ENCODE assay signal across 8 cellular contexts in the genomic region with DNA sequence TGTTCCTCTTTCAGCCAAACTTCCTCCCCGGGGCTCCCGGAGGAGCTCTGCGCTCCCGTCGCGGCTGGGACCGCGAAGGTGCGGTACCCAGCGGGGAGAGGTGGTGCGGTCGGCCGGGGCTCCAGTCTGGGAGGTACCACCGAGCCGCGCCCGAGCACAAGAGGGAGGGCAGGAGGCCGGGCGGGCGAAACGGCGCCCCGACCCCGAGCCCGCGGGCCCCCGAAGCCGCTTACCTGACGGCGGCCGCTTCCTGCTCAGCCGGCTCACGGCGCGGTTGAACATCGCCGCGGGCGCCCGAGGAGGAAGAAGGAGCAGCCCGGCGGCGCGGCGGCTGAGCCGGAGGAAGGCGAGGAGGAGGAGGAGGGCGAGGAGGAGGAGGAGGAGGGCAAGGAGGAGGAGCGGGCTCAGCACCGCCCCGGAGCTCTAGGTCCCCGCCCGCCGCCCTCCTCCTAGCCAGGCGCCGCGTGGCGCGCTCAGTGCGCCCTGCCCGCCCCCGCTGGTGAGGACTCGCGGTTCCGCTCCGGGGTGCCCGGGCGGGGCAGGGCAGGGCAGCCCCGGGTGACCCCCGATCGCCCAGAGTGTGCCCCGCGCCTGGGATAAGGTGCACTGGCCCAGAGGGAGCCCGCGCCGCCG. TPM values are rescaled to one million over a fixed set of nuclear protein-coding genes. Genes with fewer than 3 reads are reported as not detected.
A peak's percentile ranks its signal among the peaks of the same experiment; 100 is the strongest.
DNase-seq lines count a peak whose midpoint lies in the region; ATAC-seq and TF ChIP-seq lines count a peak whose summit lies in the region.

Gene RGS10, minus strand, starts transcription at position 363 of the 633 bp plus-strand sequence. Its CDS starts 81 bp downstream, at position 282.

- H3K9me3 Mint-ChIP-seq in immature natural killer cell, result no peaks in the 10 kb centered on the region

- TF ChIP-seq CTCF in body of pancreas (IDR thresholded peaks at IDR 0.05), result no peak

- H3K4me1 Mint-ChIP-seq in immature natural killer cell, result peaks cover 15 to 29% of the 10 kb centered on the region in 2 donors

- no peaks in the 10 kb centered on the region for H3K36me3 ChIP-seq in body of pancreas (replicated peaks in 1 of 2; ENCODE audit: insufficient read depth in 1 of 2, low read depth in 2 of 2)

- H3K4me3 ChIP-seq in Jurkat, Clone E6-1 (ENCODE audit: low read length), result peak within 1 kb of the TSS; percentile 69
- H3K4me3 ChIP-seq in body of pancreas, result peak within 1 kb of the TSS; percentile 6 to 45

- H3K4me3 Mint-ChIP-seq in immature natural killer cell, result peak within 1 kb of the TSS; percentile 90 to 98 (median 95)

- peaks cover 0 to 5% (median 5%) of the 10 kb centered on the region in 3 donors for H3K27me3 Mint-ChIP-seq in immature natural killer cell (ENCODE audit: low read depth in 3 of 3)

- peaks cover 21% of the 10 kb centered on the region for H3K4me1 ChIP-seq in body of pancreas

- 0% methylated on average over 21 to 28 of the region's 77 CpGs for WGBS in body of pancreas, 2 donors

- H3K9me3 ChIP-seq in body of pancreas, result no peaks in the 10 kb centered on the region

- peak; percentile 88 for DNase-seq in EL
- DNase-seq in Jurkat, Clone E6-1 (ENCODE audit: low read depth, low spot score), result peak; percentile 74
- peak; percentile 70 for DNase-seq in T1000 (lab: John Stamatoyannopoulos, UW)
- DNase-seq in body of pancreas, result peak; percentile 45 to 76 (median 60)
- DNase-seq in immature natural killer cell, result peak; percentile 40 to 57 (median 52)
- peak; percentile 88 for DNase-seq in stimulated activated CD4-positive, alpha-beta T cell treated with anti-CD3 and anti-CD28 coated beads, Interleukin-12 subunit alpha, Interleukin-12 subunit beta, amount 100 ng/mL, for 4 hours
- DNase-seq in cerebellum (ENCODE audit: low spot score), result no peak

- TF ChIP-seq POLR2A in body of pancreas (IDR thresholded peaks at IDR 0.05), result peak in 1 of 3 donors; percentile 45

- no peaks in the 10 kb centered on the region for H3K36me3 Mint-ChIP-seq in immature natural killer cell

- intact Hi-C loops in body of pancreas (cut with DNase I), result no loop called here

- H3K27me3 ChIP-seq in body of pancreas, result no peaks in the 10 kb centered on the region

- peak; percentile 72 for ATAC-seq in GM21619 (IDR thresholded peaks at IDR 0.05; ENCODE audit: unreplicated experiment)
- peak; percentile 75 for ATAC-seq in body of pancreas

- peak within 1 kb of the TSS in 3 of 6 donors; percentile 59 to 86 (median 82) for H3K27ac Mint-ChIP-seq in immature natural killer cell

- H3K27ac ChIP-seq in body of pancreas, result peak within 1 kb of the TSS in 1 of 4 donors; percentile 59

RNA-seq across cellular contexts. Expression of gene RGS10, which starts in this region (rescaled TPM):
- polyA plus RNA-seq in Jurkat, Clone E6-1 (2012; ENCODE audit: insufficient read depth, insufficient read length), result 99.4 TPM
- total RNA-seq in body of pancreas, result 10 to 100 TPM; 13.2 to 21.3 TPM
- 10 to 100 TPM; 11.8 to 48.4 (median 40.7) TPM for polyA plus RNA-seq in immature natural killer cell
- total RNA-seq in cerebellum, result 5.4 TPM
